ENCODE assay signal across 25 cellular contexts in genomic region chr20:63599396-63600050, GRCh38. TPM values are rescaled to one million over a fixed set of nuclear protein-coding genes. Genes with fewer than 3 reads are reported as not detected.
"Had no signal": no experiment of that assay in that cellular context is flagged by ENCODE, and none has a peak within 500 bp of the region (broad histone marks: within the 10 kb centered on the region; RNA-seq: fewer than 3 reads in every experiment).

No MANE protein-coding gene starts in this region.

- DNase-seq: colonic mucosa; dermis blood vessel endothelial cell; foreskin melanocyte; head of caudate nucleus; left colon; left ventricle myocardium superior; mesendoderm; naive B cell; psoas muscle; spleen; stimulated activated CD4-positive, alpha-beta T cell treated with anti-CD3 and anti-CD28 coated beads, Interleukin-15, amount 100 ng/mL, for 24 hours; stimulated activated CD4-positive, alpha-beta T cell treated with anti-CD3 and anti-CD28 coated beads, Interleukin-1b, Interleukin-23, amount 100 ng/mL, for 48 hours; stimulated activated CD4-positive, alpha-beta T cell treated with anti-CD3 and anti-CD28 coated beads, Interleukin-4, amount 100 ng/mL, for 24 hours; stimulated activated naive B cell treated with anti-CD40 and anti-IgM and Interleukin-4, amounts not matched to agents 10 μg/mL and 1 μg/mL and 100 μg/mL, for 72 hours; stimulated activated naive CD8-positive, alpha-beta T cell treated with anti-CD3 and anti-CD28 coated beads, Interleukin-15, amount 100 ng/mL, for 72 hours; testis had no signal

- ATAC-seq: left colon; left ventricle myocardium superior; psoas muscle; sciatic nerve; stimulated activated naive B cell treated with anti-CD40 and anti-IgM and Interleukin-4, amounts not matched to agents 10 μg/mL and 1 μg/mL and 100 μg/mL, for 72 hours; stimulated activated naive CD8-positive, alpha-beta T cell treated with anti-CD3 and anti-CD28 coated beads, Interleukin-15, amount 100 ng/mL, for 72 hours had no signal

- H3K9me3 ChIP-seq: colonic mucosa, psoas muscle, spleen, testis, tibial nerve had no signal

- H3K27me3 Mint-ChIP-seq: naive B cell; stimulated activated naive B cell treated with anti-CD40 and anti-IgM and Interleukin-4, amounts not matched to agents 10 μg/mL and 1 μg/mL and 100 μg/mL, for 72 hours; stimulated activated naive CD8-positive, alpha-beta T cell treated with anti-CD3 and anti-CD28 coated beads, Interleukin-15, amount 100 ng/mL, for 72 hours had no signal

- H3K4me3 ChIP-seq: colonic mucosa, hepatocyte, lung, psoas muscle, spleen, testis, tibial nerve had no signal

- H3K4me1 Mint-ChIP-seq: nephron; stimulated activated naive CD8-positive, alpha-beta T cell treated with anti-CD3 and anti-CD28 coated beads, Interleukin-15, amount 100 ng/mL, for 72 hours had no signal

- H3K27ac Mint-ChIP-seq: nephron; stimulated activated naive B cell treated with anti-CD40 and anti-IgM and Interleukin-4, amounts not matched to agents 10 μg/mL and 1 μg/mL and 100 μg/mL, for 72 hours; stimulated activated naive CD8-positive, alpha-beta T cell treated with anti-CD3 and anti-CD28 coated beads, Interleukin-15, amount 100 ng/mL, for 72 hours had no signal

- H3K36me3 ChIP-seq: colonic mucosa had no signal

- H3K4me1 ChIP-seq: colonic mucosa, psoas muscle, testis had no signal

- H3K4me3 Mint-ChIP-seq: nephron; stimulated activated naive B cell treated with anti-CD40 and anti-IgM and Interleukin-4, amounts not matched to agents 10 μg/mL and 1 μg/mL and 100 μg/mL, for 72 hours; stimulated activated naive CD8-positive, alpha-beta T cell treated with anti-CD3 and anti-CD28 coated beads, Interleukin-15, amount 100 ng/mL, for 72 hours had no signal

- H3K27ac ChIP-seq: colonic mucosa, hepatocyte, psoas muscle, spleen, testis, tibial nerve had no signal

- H3K27me3 ChIP-seq: colonic mucosa, hepatocyte, spleen, testis, tibial nerve had no signal

- H3K9me3 Mint-ChIP-seq: naive B cell; nephron; stimulated activated naive B cell treated with anti-CD40 and anti-IgM and Interleukin-4, amounts not matched to agents 10 μg/mL and 1 μg/mL and 100 μg/mL, for 72 hours; stimulated activated naive CD8-positive, alpha-beta T cell treated with anti-CD3 and anti-CD28 coated beads, Interleukin-15, amount 100 ng/mL, for 72 hours had no signal

RNA-seq across cellular contexts. Expression of gene SRMS, which starts 52.0 kb away (rescaled TPM):
- total RNA-seq: dermis blood vessel endothelial cell, hepatocyte, kidney epithelial cell, left ventricle myocardium superior, lung, omental fat pad, psoas muscle, sciatic nerve, skeletal muscle tissue, subcutaneous adipose tissue, tibial nerve had no signal
- polyA plus RNA-seq: hepatocyte, psoas muscle had no signal
